ENCODE assay signal across 37 cellular contexts in genomic region chr18:59303656-59304055, GRCh38. TPM values are rescaled to one million over a fixed set of nuclear protein-coding genes. Genes with fewer than 3 reads are reported as not detected.
"Had no signal": no experiment of that assay in that cellular context is flagged by ENCODE, and none has a peak within 500 bp of the region (broad histone marks: within the 10 kb centered on the region; RNA-seq: fewer than 3 reads in every experiment).

No MANE protein-coding gene starts in this region.

- H3K27ac Mint-ChIP-seq: activated CD4-positive, alpha-beta memory T cell treated with anti-CD3 and anti-CD28 coated beads for 36 hours; activated CD4-positive, alpha-beta T cell treated with anti-CD3 and anti-CD28 coated beads for 36 hours; activated CD4-positive, alpha-beta T cell treated with anti-CD3 and anti-CD28 coated beads, Interleukin-2, amount 10 ng/mL, durations not matched to agents 24 days and 14 days; activated CD8-positive, alpha-beta memory T cell treated with anti-CD3 and anti-CD28 coated beads, Interleukin-2, amount 10 ng/mL, durations not matched to agents 7 days and 5 days; activated CD8-positive, alpha-beta T cell treated with anti-CD3 and anti-CD28 coated beads, Interleukin-2, amount 10 ng/mL, durations not matched to agents 7 days and 5 days; activated naive CD4-positive, alpha-beta T cell treated with anti-CD3 and anti-CD28 coated beads for 36 hours; activated naive CD4-positive, alpha-beta T cell treated with anti-CD3 and anti-CD28 coated beads, Interleukin-2, amount 50 U/mL, for 72 hours; activated naive CD8-positive, alpha-beta T cell treated with anti-CD3 and anti-CD28 coated beads, Interleukin-2, amount 10 ng/mL, durations not matched to agents 7 days and 5 days; activated T-helper 1 cell treated with anti-CD3 and anti-CD28 coated beads, Interleukin-12 subunit alpha, Interleukin-12 subunit beta, Interleukin-2, Interleukin-4 antibody, amounts not matched to agents 30 ng/mL and 10 ng/mL and 1 ng/mL, durations not matched to agents 14 hours and 24 hours and 36 hours; activated T-helper 2 cell treated with anti-CD3 and anti-CD28 coated beads, Interferon-gamma antibody, Interleukin-2, Interleukin-4, amounts not matched to agents 10 μg/mL and 5 μg/mL and 100 μg/mL, durations not matched to agents 14 hours and 24 hours and 36 hours; endodermal cell; T-helper 17 cell; T-helper 2 cell treated with Interferon-gamma antibody and Interleukin-4, amounts not matched to agents 5 μg/mL and 100 μg/mL, for 36 hours had no signal

- ATAC-seq: activated CD4-positive, alpha-beta T cell treated with anti-CD3 and anti-CD28 coated beads for 36 hours; activated CD8-positive, alpha-beta memory T cell treated with anti-CD3 and anti-CD28 coated beads, Interleukin-2, amount 10 ng/mL, durations not matched to agents 7 days and 5 days; activated CD8-positive, alpha-beta T cell treated with anti-CD3 and anti-CD28 coated beads, Interleukin-2, amount 10 ng/mL, durations not matched to agents 7 days and 5 days; activated naive CD4-positive, alpha-beta T cell treated with anti-CD3 and anti-CD28 coated beads, Interleukin-2, amount 50 U/mL, for 72 hours; esophagus mucosa; foreskin keratinocyte; gastrocnemius medialis; heart left ventricle; T-helper 17 cell had no signal

- H3K4me1 ChIP-seq: ascending aorta, breast epithelium, colonic mucosa, gastrocnemius medialis had no signal

- H3K36me3 Mint-ChIP-seq: activated CD4-positive, alpha-beta memory T cell treated with anti-CD3 and anti-CD28 coated beads for 36 hours; activated CD8-positive, alpha-beta memory T cell treated with anti-CD3 and anti-CD28 coated beads, Interleukin-2, amount 10 ng/mL, durations not matched to agents 7 days and 5 days; activated naive CD4-positive, alpha-beta T cell treated with anti-CD3 and anti-CD28 coated beads, Interleukin-2, amount 50 U/mL, for 72 hours; activated naive CD8-positive, alpha-beta T cell treated with anti-CD3 and anti-CD28 coated beads, Interleukin-2, amount 10 ng/mL, durations not matched to agents 7 days and 5 days; brain had no signal

- H3K4me3 ChIP-seq: ascending aorta, breast epithelium, cardiac muscle cell, colonic mucosa, gastrocnemius medialis, heart left ventricle, hepatocyte had no signal

- DNase-seq: activated CD4-positive, alpha-beta memory T cell treated with anti-CD3 and anti-CD28 coated beads for 36 hours; activated CD4-positive, alpha-beta T cell treated with anti-CD3 and anti-CD28 coated beads for 36 hours; activated CD4-positive, alpha-beta T cell treated with anti-CD3 and anti-CD28 coated beads, Interleukin-2, amount 10 ng/mL, durations not matched to agents 24 days and 14 days; activated CD4-positive, CD25-positive, alpha-beta regulatory T cell; activated CD4-positive, CD25-positive, alpha-beta regulatory T cell treated with anti-CD3 and anti-CD28 coated beads, Interleukin-2, amount 50 U/mL, for 72 hours; activated CD8-positive, alpha-beta memory T cell treated with anti-CD3 and anti-CD28 coated beads, Interleukin-2, amount 10 ng/mL, durations not matched to agents 7 days and 5 days; activated CD8-positive, alpha-beta memory T cell treated with anti-CD3 and anti-CD28 coated beads, Interleukin-2, amount 50 U/mL, for 4 hours; activated CD8-positive, alpha-beta T cell treated with anti-CD3 and anti-CD28 coated beads, Interleukin-2, amount 10 ng/mL, durations not matched to agents 7 days and 5 days; activated effector memory CD4-positive, alpha-beta T cell treated with anti-CD3 and anti-CD28 coated beads, Interleukin-2, amount 50 U/mL, for 16 hours; activated naive CD4-positive, alpha-beta T cell treated with anti-CD3 and anti-CD28 coated beads for 36 hours; activated naive CD8-positive, alpha-beta T cell treated with anti-CD3 and anti-CD28 coated beads, Interleukin-2, amount 10 ng/mL, durations not matched to agents 7 days and 5 days; activated T-cell treated with anti-CD3 and anti-CD28 coated beads, Interleukin-2, amount 50 U/mL, for 1 hour; activated T-cell treated with anti-CD3 and anti-CD28 coated beads, Interleukin-2, amount 50 U/mL, for 48 hours; central memory CD4-positive, alpha-beta T cell; cerebellar nuclear complex; colonic mucosa; effector CD8-positive, alpha-beta T cell; endodermal cell; foreskin keratinocyte; gastrocnemius medialis; glutamatergic neuron; heart left ventricle; T-helper 17 cell; T1000 had no signal

- H3K79me2 ChIP-seq: hepatocyte had no signal

- H3K4me1 Mint-ChIP-seq: activated CD4-positive, alpha-beta T cell treated with anti-CD3 and anti-CD28 coated beads for 36 hours had no signal

- H2AFZ ChIP-seq: hepatocyte had no signal

- H3K36me3 ChIP-seq: ascending aorta, breast epithelium, cardiac muscle cell, colonic mucosa, gastrocnemius medialis, heart left ventricle had no signal

- H3K4me2 ChIP-seq: hepatocyte had no signal

- H3K9me3 ChIP-seq: ascending aorta, breast epithelium, colonic mucosa, gastrocnemius medialis, heart left ventricle had no signal

- H3K9me3 Mint-ChIP-seq: activated CD4-positive, alpha-beta memory T cell treated with anti-CD3 and anti-CD28 coated beads for 36 hours; activated CD4-positive, alpha-beta T cell treated with anti-CD3 and anti-CD28 coated beads, Interleukin-2, amount 10 ng/mL, durations not matched to agents 24 days and 14 days; activated naive CD4-positive, alpha-beta T cell treated with anti-CD3 and anti-CD28 coated beads for 36 hours; activated naive CD4-positive, alpha-beta T cell treated with anti-CD3 and anti-CD28 coated beads, Interleukin-2, amount 50 U/mL, for 72 hours; activated naive CD8-positive, alpha-beta T cell treated with anti-CD3 and anti-CD28 coated beads, Interleukin-2, amount 10 ng/mL, durations not matched to agents 7 days and 5 days; activated T-helper 1 cell treated with anti-CD3 and anti-CD28 coated beads, Interleukin-12 subunit alpha, Interleukin-12 subunit beta, Interleukin-2, Interleukin-4 antibody, amounts not matched to agents 30 ng/mL and 10 ng/mL and 1 ng/mL, durations not matched to agents 14 hours and 24 hours and 36 hours; activated T-helper 2 cell treated with anti-CD3 and anti-CD28 coated beads, Interferon-gamma antibody, Interleukin-2, Interleukin-4, amounts not matched to agents 10 μg/mL and 5 μg/mL and 100 μg/mL, durations not matched to agents 14 hours and 24 hours and 36 hours; endodermal cell; T-helper 2 cell treated with Interferon-gamma antibody and Interleukin-4, amounts not matched to agents 5 μg/mL and 100 μg/mL, for 36 hours had no signal

- H3K27ac ChIP-seq: ascending aorta, breast epithelium, cardiac muscle cell, colonic mucosa, foreskin keratinocyte, gastrocnemius medialis, heart left ventricle, hepatocyte had no signal

- H3K4me3 Mint-ChIP-seq: activated CD4-positive, alpha-beta memory T cell treated with anti-CD3 and anti-CD28 coated beads for 36 hours; activated CD4-positive, alpha-beta T cell treated with anti-CD3 and anti-CD28 coated beads for 36 hours; activated CD4-positive, alpha-beta T cell treated with anti-CD3 and anti-CD28 coated beads, Interleukin-2, amount 10 ng/mL, durations not matched to agents 24 days and 14 days; activated CD8-positive, alpha-beta memory T cell treated with anti-CD3 and anti-CD28 coated beads, Interleukin-2, amount 10 ng/mL, durations not matched to agents 7 days and 5 days; activated CD8-positive, alpha-beta T cell treated with anti-CD3 and anti-CD28 coated beads, Interleukin-2, amount 10 ng/mL, durations not matched to agents 7 days and 5 days; activated naive CD4-positive, alpha-beta T cell treated with anti-CD3 and anti-CD28 coated beads for 36 hours; activated naive CD8-positive, alpha-beta T cell treated with anti-CD3 and anti-CD28 coated beads, Interleukin-2, amount 10 ng/mL, durations not matched to agents 7 days and 5 days; activated T-helper 1 cell treated with anti-CD3 and anti-CD28 coated beads, Interleukin-12 subunit alpha, Interleukin-12 subunit beta, Interleukin-2, Interleukin-4 antibody, amounts not matched to agents 30 ng/mL and 10 ng/mL and 1 ng/mL, durations not matched to agents 14 hours and 24 hours and 36 hours; brain; endodermal cell; T-helper 17 cell; T-helper 2 cell treated with Interferon-gamma antibody and Interleukin-4, amounts not matched to agents 5 μg/mL and 100 μg/mL, for 36 hours had no signal

- H3K27me3 ChIP-seq: ascending aorta had no signal

RNA-seq across cellular contexts. Expression of gene CPLX4, which starts 14.8 kb away (rescaled TPM):
- total RNA-seq: activated CD4-positive, alpha-beta memory T cell treated with anti-CD3 and anti-CD28 coated beads for 36 hours; activated CD4-positive, alpha-beta T cell treated with anti-CD3 and anti-CD28 coated beads for 36 hours; activated CD4-positive, alpha-beta T cell treated with anti-CD3 and anti-CD28 coated beads, Interleukin-2, amount 10 ng/mL, durations not matched to agents 24 days and 14 days; activated CD8-positive, alpha-beta memory T cell treated with anti-CD3 and anti-CD28 coated beads for 36 hours; activated CD8-positive, alpha-beta memory T cell treated with anti-CD3 and anti-CD28 coated beads, Interleukin-2, amount 10 ng/mL, durations not matched to agents 7 days and 5 days; activated CD8-positive, alpha-beta T cell treated with anti-CD3 and anti-CD28 coated beads, Interleukin-2, amount 10 ng/mL, durations not matched to agents 7 days and 5 days; activated naive CD4-positive, alpha-beta T cell treated with anti-CD3 and anti-CD28 coated beads for 36 hours; activated naive CD4-positive, alpha-beta T cell treated with anti-CD3 and anti-CD28 coated beads, Interleukin-2, amount 50 U/mL, for 72 hours; activated naive CD8-positive, alpha-beta T cell treated with anti-CD3 and anti-CD28 coated beads, Interleukin-2, amount 10 ng/mL, durations not matched to agents 7 days and 5 days; activated T-helper 1 cell treated with anti-CD3 and anti-CD28 coated beads, Interleukin-12 subunit alpha, Interleukin-12 subunit beta, Interleukin-2, Interleukin-4 antibody, amounts not matched to agents 30 ng/mL and 10 ng/mL and 1 ng/mL, durations not matched to agents 14 hours and 24 hours and 36 hours; activated T-helper 2 cell treated with anti-CD3 and anti-CD28 coated beads, Interferon-gamma antibody, Interleukin-2, Interleukin-4, amounts not matched to agents 10 μg/mL and 5 μg/mL and 100 μg/mL, durations not matched to agents 14 hours and 24 hours and 36 hours; ascending aorta; breast epithelium; cardiac muscle cell; colonic mucosa; dermis microvascular lymphatic vessel endothelial cell; endodermal cell; epithelial cell of proximal tubule; esophagus mucosa; foreskin keratinocyte; gastrocnemius medialis; heart left ventricle; hepatocyte; T-helper 17 cell had no signal
- polyA plus RNA-seq: cardiac muscle cell, foreskin keratinocyte, heart left ventricle, hepatocyte had no signal

RNA-seq across cellular contexts. Expression of gene RAX, which starts 30.4 kb away (rescaled TPM):
- total RNA-seq: activated CD4-positive, alpha-beta T cell treated with anti-CD3 and anti-CD28 coated beads for 36 hours; activated CD4-positive, alpha-beta T cell treated with anti-CD3 and anti-CD28 coated beads, Interleukin-2, amount 10 ng/mL, durations not matched to agents 24 days and 14 days; activated CD8-positive, alpha-beta memory T cell treated with anti-CD3 and anti-CD28 coated beads for 36 hours; activated CD8-positive, alpha-beta memory T cell treated with anti-CD3 and anti-CD28 coated beads, Interleukin-2, amount 10 ng/mL, durations not matched to agents 7 days and 5 days; activated CD8-positive, alpha-beta T cell treated with anti-CD3 and anti-CD28 coated beads, Interleukin-2, amount 10 ng/mL, durations not matched to agents 7 days and 5 days; activated naive CD4-positive, alpha-beta T cell treated with anti-CD3 and anti-CD28 coated beads for 36 hours; activated naive CD8-positive, alpha-beta T cell treated with anti-CD3 and anti-CD28 coated beads, Interleukin-2, amount 10 ng/mL, durations not matched to agents 7 days and 5 days; activated T-helper 1 cell treated with anti-CD3 and anti-CD28 coated beads, Interleukin-12 subunit alpha, Interleukin-12 subunit beta, Interleukin-2, Interleukin-4 antibody, amounts not matched to agents 30 ng/mL and 10 ng/mL and 1 ng/mL, durations not matched to agents 14 hours and 24 hours and 36 hours; activated T-helper 2 cell treated with anti-CD3 and anti-CD28 coated beads, Interferon-gamma antibody, Interleukin-2, Interleukin-4, amounts not matched to agents 10 μg/mL and 5 μg/mL and 100 μg/mL, durations not matched to agents 14 hours and 24 hours and 36 hours; ascending aorta; breast epithelium; colonic mucosa; dermis microvascular lymphatic vessel endothelial cell; epithelial cell of proximal tubule; esophagus mucosa; foreskin keratinocyte; gastrocnemius medialis; heart left ventricle; hepatocyte; T-helper 17 cell had no signal
- polyA plus RNA-seq: foreskin keratinocyte, heart left ventricle, hepatocyte had no signal
